ENCODE assay signal across 13 cellular contexts in the genomic region with DNA sequence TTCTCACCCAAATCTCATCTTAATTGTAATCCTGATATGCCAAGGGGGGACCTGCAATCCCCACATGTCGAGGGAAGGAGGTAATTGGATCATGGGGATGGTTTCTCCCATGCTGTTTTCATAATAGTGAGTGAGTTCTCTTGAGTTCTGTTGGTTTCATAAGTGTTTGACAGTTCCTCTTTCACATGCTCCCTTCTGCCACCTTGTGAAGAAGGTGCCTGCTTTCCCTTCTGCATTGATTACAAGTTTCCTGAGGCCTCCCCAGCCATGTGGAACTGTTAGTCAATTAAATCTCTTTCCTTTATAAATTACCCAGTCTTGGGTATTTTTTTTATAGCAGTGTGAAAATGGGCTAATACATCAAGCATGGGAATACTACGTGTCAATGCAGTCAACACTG.
DNase-seq lines count a peak whose midpoint lies in the region; ATAC-seq and TF ChIP-seq lines count a peak whose summit lies in the region.
"Had no signal": no experiment of that assay in that cellular context is flagged by ENCODE, and none has a peak within 500 bp of the region (broad histone marks: within the 10 kb centered on the region; RNA-seq: fewer than 3 reads in every experiment).

No MANE protein-coding gene starts in this region.

- intact Hi-C loops in activated CD4-positive, alpha-beta T cell treated with anti-CD3 and anti-CD28 coated beads, Interleukin-2, amount 10 ng/mL, durations not matched to agents 24 days and 14 days (cut with micrococcal nuclease) = no loop called here

- H3K9me3 Mint-ChIP-seq in endothelial cell (ENCODE audit: unreplicated experiment) = no peaks in the 10 kb centered on the region
- peaks cover 5% of the 10 kb centered on the region for H3K9me3 Mint-ChIP-seq in activated CD4-positive, alpha-beta T cell treated with anti-CD3 and anti-CD28 coated beads, Interleukin-2, amount 10 ng/mL, durations not matched to agents 24 days and 14 days
- peaks cover 0 to 15% (median 5%) of the 10 kb centered on the region in 9 donors for H3K9me3 Mint-ChIP-seq in naive thymus-derived CD8-positive, alpha-beta T cell

- POLR2A ChIA-PET in naive thymus-derived CD8-positive, alpha-beta T cell (lab: Charles Lee) = no interaction called here

- H3K27me3 Mint-ChIP-seq in endothelial cell (ENCODE audit: unreplicated experiment) = no peaks in the 10 kb centered on the region
- H3K27me3 Mint-ChIP-seq in activated CD4-positive, alpha-beta T cell treated with anti-CD3 and anti-CD28 coated beads, Interleukin-2, amount 10 ng/mL, durations not matched to agents 24 days and 14 days = no peaks in the 10 kb centered on the region
- H3K27me3 Mint-ChIP-seq in naive thymus-derived CD8-positive, alpha-beta T cell = no peaks in the 10 kb centered on the region

- no peak overlapping the region for H3K27ac Mint-ChIP-seq in endothelial cell (ENCODE audit: unreplicated experiment)
- no peak overlapping the region for H3K27ac Mint-ChIP-seq in activated CD4-positive, alpha-beta T cell treated with anti-CD3 and anti-CD28 coated beads, Interleukin-2, amount 10 ng/mL, durations not matched to agents 24 days and 14 days
- H3K27ac Mint-ChIP-seq in naive thymus-derived CD8-positive, alpha-beta T cell = no peak overlapping the region
- H3K27ac Mint-ChIP-seq: stimulated activated effector memory CD8-positive, alpha-beta T cell treated with anti-CD3 and anti-CD28 coated beads, Interleukin-12 subunit alpha, Interleukin-12 subunit beta, amount 100 ng/mL, for 72 hours; WTC11 had no signal

- H3K4me1 Mint-ChIP-seq in endothelial cell (ENCODE audit: unreplicated experiment) = peaks cover 7% of the 10 kb centered on the region
- no peaks in the 10 kb centered on the region for H3K4me1 Mint-ChIP-seq in activated CD4-positive, alpha-beta T cell treated with anti-CD3 and anti-CD28 coated beads, Interleukin-2, amount 10 ng/mL, durations not matched to agents 24 days and 14 days
- H3K4me1 Mint-ChIP-seq in naive thymus-derived CD8-positive, alpha-beta T cell = peaks cover 0 to 2% (median 0%) of the 10 kb centered on the region in 4 donors
- H3K4me1 Mint-ChIP-seq: stimulated activated effector memory CD8-positive, alpha-beta T cell treated with anti-CD3 and anti-CD28 coated beads, Interleukin-12 subunit alpha, Interleukin-12 subunit beta, amount 100 ng/mL, for 72 hours; WTC11 had no signal

- TF ChIP-seq CTCF in endothelial cell (IDR thresholded peaks at IDR 0.05; ENCODE audit: unreplicated experiment) = no peak

- ATAC-seq in GM18907 (IDR thresholded peaks at IDR 0.05; ENCODE audit: unreplicated experiment) (peak; percentile 93), GM21737 (IDR thresholded peaks at IDR 0.05; ENCODE audit: unreplicated experiment) (peak; percentile 67), HG03378 (IDR thresholded peaks at IDR 0.05; ENCODE audit: unreplicated experiment) (peak; percentile 76)
- no peak for ATAC-seq in naive thymus-derived CD8-positive, alpha-beta T cell
- ATAC-seq: HCT116; stimulated activated effector memory CD8-positive, alpha-beta T cell treated with anti-CD3 and anti-CD28 coated beads, Interleukin-12 subunit alpha, Interleukin-12 subunit beta, amount 100 ng/mL, for 72 hours; WTC11 had no signal

- H3K4me3 Mint-ChIP-seq in endothelial cell (ENCODE audit: unreplicated experiment) = peak overlapping the region; percentile 44
- no peak overlapping the region for H3K4me3 Mint-ChIP-seq in activated CD4-positive, alpha-beta T cell treated with anti-CD3 and anti-CD28 coated beads, Interleukin-2, amount 10 ng/mL, durations not matched to agents 24 days and 14 days
- H3K4me3 Mint-ChIP-seq in naive thymus-derived CD8-positive, alpha-beta T cell = no peak overlapping the region
- H3K4me3 Mint-ChIP-seq: stimulated activated effector memory CD8-positive, alpha-beta T cell treated with anti-CD3 and anti-CD28 coated beads, Interleukin-12 subunit alpha, Interleukin-12 subunit beta, amount 100 ng/mL, for 72 hours; WTC11 had no signal

- peaks cover 5% of the 10 kb centered on the region for H3K36me3 Mint-ChIP-seq in endothelial cell (ENCODE audit: low read depth, unreplicated experiment)
- H3K36me3 Mint-ChIP-seq in activated CD4-positive, alpha-beta T cell treated with anti-CD3 and anti-CD28 coated beads, Interleukin-2, amount 10 ng/mL, durations not matched to agents 24 days and 14 days (ENCODE audit: low read depth) = no peaks in the 10 kb centered on the region
- peaks cover 0 to 5% (median 2%) of the 10 kb centered on the region in 3 donors for H3K36me3 Mint-ChIP-seq in naive thymus-derived CD8-positive, alpha-beta T cell
- H3K36me3 Mint-ChIP-seq: stimulated activated effector memory CD8-positive, alpha-beta T cell treated with anti-CD3 and anti-CD28 coated beads, Interleukin-12 subunit alpha, Interleukin-12 subunit beta, amount 100 ng/mL, for 72 hours had no signal

- DNase-seq in endothelial cell (ENCODE audit: low spot score) = no peak
- no peak for DNase-seq in NCI-H226
- no peak for DNase-seq in activated CD4-positive, alpha-beta T cell treated with anti-CD3 and anti-CD28 coated beads, Interleukin-2, amount 10 ng/mL, durations not matched to agents 24 days and 14 days
- no peak for DNase-seq in activated CD4-positive, CD25-positive, alpha-beta regulatory T cell treated with anti-CD3 and anti-CD28 coated beads, Interleukin-2, amount 50 U/mL, for 72 hours
- DNase-seq in naive thymus-derived CD8-positive, alpha-beta T cell = no peak
- DNase-seq: activated T-cell treated with anti-CD3 and anti-CD28 coated beads, Interleukin-2, amount 50 U/mL, for 48 hours; ovary had no signal

Comparison
In these comparisons a context has a peak if more than half of its experiments do, and no peak if none do; other contexts are left out.
1. ATAC-seq: peak in GM18907 (single experiment), GM21737 (single experiment) and HG03378 (single experiment); none in naive thymus-derived CD8-positive, alpha-beta T cell (0 of 2).